1 cellular context compared by ENCODE assay signal in genomic region chr1:221709854-221710253, GRCh38.
TF ChIP-seq lines count a peak whose summit lies in the region.

No MANE protein-coding gene starts in this region.

TF ChIP-seq in A549, 52 proteins besides CTCF, POLR2A, EP300 and RAD21 (continued from another document):
- TF ChIP-seq NR3C1 (IDR thresholded peaks at IDR 0.05): no peak
- TF ChIP-seq ESRRA (IDR thresholded peaks at IDR 0.05; ENCODE audit: borderline replicate concordance, low read length): no peak
- TF ChIP-seq ZFP36 (IDR thresholded peaks at IDR 0.05; ENCODE audit: borderline replicate concordance, partially characterized antibody): no peak
